ENCODE assay signal across 9 cellular contexts in the genomic region with DNA sequence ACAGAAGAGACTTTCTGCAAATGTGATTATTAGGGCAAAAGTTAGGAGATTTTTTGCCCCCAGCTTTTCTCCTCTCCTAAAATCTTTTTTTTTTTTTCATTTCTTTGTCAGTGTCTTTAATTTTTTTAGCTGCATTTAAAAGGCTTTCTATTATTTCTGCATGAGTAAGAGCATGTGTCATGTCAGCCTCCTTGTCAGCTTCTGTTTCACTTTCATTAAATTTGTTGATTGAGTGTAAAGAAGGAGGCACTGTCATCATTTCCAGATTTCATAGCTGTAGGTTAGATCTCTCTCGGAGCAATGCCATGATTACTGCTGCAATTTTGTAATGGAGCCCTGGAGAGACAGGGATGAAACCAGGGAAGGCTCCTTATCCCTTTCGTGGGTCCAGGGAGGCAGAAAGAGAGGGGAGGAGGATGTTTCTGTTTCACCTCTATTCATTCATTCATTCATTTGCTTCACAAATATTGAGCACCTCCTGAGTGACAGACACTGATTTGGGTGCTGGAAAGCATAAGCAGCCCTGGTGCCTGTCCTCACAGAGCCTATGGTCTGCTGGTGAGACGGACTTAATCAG. TPM values are rescaled to one million over a fixed set of nuclear protein-coding genes. Genes with fewer than 3 reads are reported as not detected.
A peak's percentile ranks its signal among the peaks of the same experiment; 100 is the strongest.
DNase-seq lines count a peak whose midpoint lies in the region; ATAC-seq and TF ChIP-seq lines count a peak whose summit lies in the region.
"Had no signal": no experiment of that assay in that cellular context is flagged by ENCODE, and none has a peak within 500 bp of the region (broad histone marks: within the 10 kb centered on the region; RNA-seq: fewer than 3 reads in every experiment).

No MANE protein-coding gene starts in this region.

- no peak overlapping the region for H2AFZ ChIP-seq in Karpas-422 (ENCODE audit: low read length)

- no peak overlapping the region for H3K9ac ChIP-seq in Karpas-422 (ENCODE audit: low read length)

- H3K27me3 Mint-ChIP-seq in activated CD4-positive, alpha-beta memory T cell treated with anti-CD3 and anti-CD28 coated beads, Interleukin-2, amount 10 ng/mL, durations not matched to agents 7 days and 5 days: peaks cover 64% of the 10 kb centered on the region

- no peak for TF ChIP-seq CTCF in dorsolateral prefrontal cortex (IDR thresholded peaks at IDR 0.05 in 54 of 56, conservative IDR thresholded peaks at IDR 0.05 in 2 of 56; ENCODE audit: low read depth in 1 of 56, partially characterized antibody in 56 of 56)

- intact Hi-C loops in dorsolateral prefrontal cortex (cut with DNase I): no loop called here

- no peaks in the 10 kb centered on the region for H3K9me3 ChIP-seq in Karpas-422 (ENCODE audit: low read length)
- H3K9me3 ChIP-seq: uterus had no signal

- DNase-seq in AG20443 (ENCODE audit: low spot score): peak; percentile 13
- DNase-seq in activated CD4-positive, alpha-beta memory T cell treated with anti-CD3 and anti-CD28 coated beads, Interleukin-2, amount 10 ng/mL, durations not matched to agents 7 days and 5 days: no peak
- DNase-seq in Karpas-422: no peak
- no peak for DNase-seq in dorsolateral prefrontal cortex
- no peak for DNase-seq in NK-92 (lab: John Stamatoyannopoulos, UW; ENCODE audit: unreplicated experiment)
- DNase-seq in medulla oblongata (ENCODE audit: extremely low spot score): no peak
- DNase-seq: uterus had no signal

- peak overlapping the region; percentile 34 for H3K27ac Mint-ChIP-seq in activated CD4-positive, alpha-beta memory T cell treated with anti-CD3 and anti-CD28 coated beads, Interleukin-2, amount 10 ng/mL, durations not matched to agents 7 days and 5 days

- H3K27me3 ChIP-seq in Karpas-422 (ENCODE audit: low read length) (no peaks in the 10 kb centered on the region), dorsolateral prefrontal cortex (no peaks in the 10 kb centered on the region)
- H3K27me3 ChIP-seq: uterus had no signal

- H3K27ac ChIP-seq in Karpas-422 (ENCODE audit: low read length) (no peak overlapping the region), dorsolateral prefrontal cortex (no peak overlapping the region)
- H3K27ac ChIP-seq: uterus had no signal

- CTCF ChIA-PET in activated CD4-positive, alpha-beta memory T cell treated with anti-CD3 and anti-CD28 coated beads, Interleukin-2, amount 10 ng/mL, durations not matched to agents 7 days and 5 days (lab: Charles Lee): interaction anchor here (1.2 to 3.7 kb wide), 6 partner anchors 10 to 216 kb away, joined by 3 to 12 read pairs (median 8); no protein-coding TSS in a partner anchor

- H3K79me2 ChIP-seq in Karpas-422 (ENCODE audit: low read length): no peaks in the 10 kb centered on the region

- no peaks in the 10 kb centered on the region for H3K36me3 Mint-ChIP-seq in activated CD4-positive, alpha-beta memory T cell treated with anti-CD3 and anti-CD28 coated beads, Interleukin-2, amount 10 ng/mL, durations not matched to agents 7 days and 5 days (ENCODE audit: low read depth)

- no peaks in the 10 kb centered on the region for H3K9me2 ChIP-seq in Karpas-422 (replicated peaks; ENCODE audit: insufficient read depth, low read length)

- H3K4me2 ChIP-seq in Karpas-422 (ENCODE audit: low read depth, low read length, poor library complexity, severe bottlenecking): no peak overlapping the region

- H3K4me1 Mint-ChIP-seq in activated CD4-positive, alpha-beta memory T cell treated with anti-CD3 and anti-CD28 coated beads, Interleukin-2, amount 10 ng/mL, durations not matched to agents 7 days and 5 days: peaks cover 34% of the 10 kb centered on the region

- ATAC-seq in GM19023 (IDR thresholded peaks at IDR 0.05; ENCODE audit: unreplicated experiment) (peak; percentile 90), HG03025 (IDR thresholded peaks at IDR 0.05; ENCODE audit: low FRiP score, unreplicated experiment) (peak; percentile 77)

- H3K4me3 ChIP-seq in Karpas-422 (ENCODE audit: low read length) (no peak overlapping the region), dorsolateral prefrontal cortex (no peak overlapping the region)
- H3K4me3 ChIP-seq: uterus had no signal

- no peaks in the 10 kb centered on the region for H3K4me1 ChIP-seq in Karpas-422 (ENCODE audit: low read length)
- H3K4me1 ChIP-seq: uterus had no signal

- POLR2A ChIA-PET in activated CD4-positive, alpha-beta memory T cell treated with anti-CD3 and anti-CD28 coated beads, Interleukin-2, amount 10 ng/mL, durations not matched to agents 7 days and 5 days (lab: Charles Lee): interaction anchor here (0.8 to 4.0 kb wide), 12 partner anchors 8 to 240 kb away, joined by 3 to 53 read pairs (median 8); a partner anchor contains a TSS

- H3K36me3 ChIP-seq in Karpas-422 (ENCODE audit: insufficient read depth, low read length): no peaks in the 10 kb centered on the region
- H3K36me3 ChIP-seq: uterus had no signal

- no peaks in the 10 kb centered on the region for H3K9me3 Mint-ChIP-seq in activated CD4-positive, alpha-beta memory T cell treated with anti-CD3 and anti-CD28 coated beads, Interleukin-2, amount 10 ng/mL, durations not matched to agents 7 days and 5 days

- H4K20me1 ChIP-seq in Karpas-422 (ENCODE audit: insufficient read depth, low read depth, low read length): 0 out of 2 replicates have a peak, but pooled peaks cover 4% of the 10 kb centered on the region

- H3K4me3 Mint-ChIP-seq in activated CD4-positive, alpha-beta memory T cell treated with anti-CD3 and anti-CD28 coated beads, Interleukin-2, amount 10 ng/mL, durations not matched to agents 7 days and 5 days: peak overlapping the region; percentile 45

RNA-seq across cellular contexts. Expression of a gene that starts 13.3 kb away (rescaled TPM):
- total RNA-seq in activated CD4-positive, alpha-beta memory T cell treated with anti-CD3 and anti-CD28 coated beads, Interleukin-2, amount 10 ng/mL, durations not matched to agents 7 days and 5 days: 10 to 100 TPM; 18.9 to 19.9 TPM
- total RNA-seq in Karpas-422 (2014; rRNA removed; shearing (Covaris generic); ENCODE audit: low replicate concordance): 2.9 and 7.9 TPM in 2 replicates
- total RNA-seq in dorsolateral prefrontal cortex: 100 to 1,000 TPM in 1 of 120 experiments, 10 to 100 TPM in 119; 37.8 to 101 (median 59.4) TPM
